In the genomic region with DNA sequence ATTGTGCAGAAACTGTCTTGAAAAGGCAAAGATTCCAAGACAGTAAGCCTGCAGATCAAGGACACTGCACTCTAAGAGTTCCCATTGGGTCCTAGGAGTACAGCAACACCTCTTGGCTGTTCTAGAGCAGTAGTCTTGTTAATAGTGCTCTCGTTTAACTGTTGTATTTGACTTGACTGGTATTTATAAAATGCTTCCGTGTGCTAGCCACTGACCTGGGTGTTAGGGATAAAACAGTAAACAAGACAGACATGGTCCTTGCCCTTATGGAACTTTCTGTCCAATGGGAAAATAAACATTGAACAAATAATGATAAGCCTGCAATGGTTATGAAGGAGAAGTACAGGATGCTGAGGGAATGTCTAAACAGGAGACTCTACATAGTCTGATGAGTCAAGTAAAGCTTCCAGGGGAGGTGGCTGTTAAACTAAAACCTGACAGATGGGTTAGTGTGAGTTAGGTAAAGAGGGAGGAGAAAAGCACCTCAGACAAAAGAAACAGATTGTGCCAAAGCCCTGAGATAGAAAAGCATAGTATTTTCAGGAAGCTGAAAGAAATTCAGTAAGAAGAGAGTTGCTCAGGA, we compare ENCODE assay signal across 28 cellular contexts.
"Had no signal": no experiment of that assay in that cellular context is flagged by ENCODE, and none has a peak within 500 bp of the region (broad histone marks: within the 10 kb centered on the region; RNA-seq: fewer than 3 reads in every experiment).

No MANE protein-coding gene starts in this region.

- H3K4me3 ChIP-seq: gastroesophageal sphincter, hepatocyte, right atrium auricular region, suprapubic skin, tibial artery had no signal

- H3K27ac Mint-ChIP-seq: activated CD4-positive, alpha-beta T cell treated with anti-CD3 and anti-CD28 coated beads, Interleukin-2, amount 10 ng/mL, durations not matched to agents 7 days and 5 days; activated CD8-positive, alpha-beta T cell treated with anti-CD3 and anti-CD28 coated beads for 36 hours; activated naive CD4-positive, alpha-beta T cell treated with anti-CD3 and anti-CD28 coated beads, Interleukin-2, amount 50 U/mL, for 24 hours; activated naive CD8-positive, alpha-beta T cell treated with anti-CD3 and anti-CD28 coated beads, Interleukin-2, amount 50 U/mL, for 24 hours; activated T-helper 2 cell treated with anti-CD3 and anti-CD28 coated beads, Interferon-gamma antibody, Interleukin-2, Interleukin-4, amounts not matched to agents 10 μg/mL and 5 μg/mL and 100 μg/mL, durations not matched to agents 14 hours and 24 hours and 36 hours; natural killer cell; T-helper 1 cell treated with Interleukin-12 subunit alpha and Interleukin-12 subunit beta and Interleukin-4 antibody, amounts not matched to agents 30 μg/mL and 1 μg/mL, for 36 hours had no signal

- H3K27me3 ChIP-seq: gastroesophageal sphincter, hepatocyte, right atrium auricular region, suprapubic skin, tibial artery had no signal

- H3K9me3 Mint-ChIP-seq: activated CD4-positive, alpha-beta T cell treated with anti-CD3 and anti-CD28 coated beads, Interleukin-2, amount 10 ng/mL, durations not matched to agents 7 days and 5 days; activated CD8-positive, alpha-beta T cell treated with anti-CD3 and anti-CD28 coated beads for 36 hours; activated naive CD4-positive, alpha-beta T cell treated with anti-CD3 and anti-CD28 coated beads, Interleukin-2, amount 50 U/mL, for 24 hours; activated naive CD8-positive, alpha-beta T cell treated with anti-CD3 and anti-CD28 coated beads, Interleukin-2, amount 50 U/mL, for 24 hours; activated T-cell treated with anti-CD3 and anti-CD28 coated beads, Interleukin-2, amount 50 U/mL, for 4 hours; activated T-helper 2 cell treated with anti-CD3 and anti-CD28 coated beads, Interferon-gamma antibody, Interleukin-2, Interleukin-4, amounts not matched to agents 10 μg/mL and 5 μg/mL and 100 μg/mL, durations not matched to agents 14 hours and 24 hours and 36 hours; natural killer cell; T-helper 1 cell treated with Interleukin-12 subunit alpha and Interleukin-12 subunit beta and Interleukin-4 antibody, amounts not matched to agents 30 μg/mL and 1 μg/mL, for 36 hours had no signal

- H3K4me3 Mint-ChIP-seq: activated CD4-positive, alpha-beta T cell treated with anti-CD3 and anti-CD28 coated beads, Interleukin-2, amount 10 ng/mL, durations not matched to agents 7 days and 5 days; activated CD8-positive, alpha-beta T cell treated with anti-CD3 and anti-CD28 coated beads for 36 hours; activated naive CD4-positive, alpha-beta T cell treated with anti-CD3 and anti-CD28 coated beads, Interleukin-2, amount 50 U/mL, for 24 hours; activated naive CD8-positive, alpha-beta T cell treated with anti-CD3 and anti-CD28 coated beads, Interleukin-2, amount 50 U/mL, for 24 hours; activated T-cell treated with anti-CD3 and anti-CD28 coated beads, Interleukin-2, amount 50 U/mL, for 4 hours; natural killer cell; T-helper 1 cell treated with Interleukin-12 subunit alpha and Interleukin-12 subunit beta and Interleukin-4 antibody, amounts not matched to agents 30 μg/mL and 1 μg/mL, for 36 hours had no signal

- ATAC-seq: activated CD4-positive, CD25-positive, alpha-beta regulatory T cell treated with anti-CD3 and anti-CD28 coated beads, Interleukin-2, amount 50 U/mL, for 24 hours; activated CD8-positive, alpha-beta T cell treated with anti-CD3 and anti-CD28 coated beads for 36 hours; activated naive CD8-positive, alpha-beta T cell treated with anti-CD3 and anti-CD28 coated beads, Interleukin-2, amount 50 U/mL, for 24 hours; activated T-cell treated with anti-CD3 and anti-CD28 coated beads, Interleukin-2, amount 50 U/mL, for 4 hours; gastroesophageal sphincter; left cardiac atrium; natural killer cell had no signal

- H3K36me3 ChIP-seq: right atrium auricular region had no signal

- H3K4me1 Mint-ChIP-seq: activated CD4-positive, alpha-beta T cell treated with anti-CD3 and anti-CD28 coated beads, Interleukin-2, amount 10 ng/mL, durations not matched to agents 7 days and 5 days; activated naive CD4-positive, alpha-beta T cell treated with anti-CD3 and anti-CD28 coated beads, Interleukin-2, amount 50 U/mL, for 24 hours; activated naive CD8-positive, alpha-beta T cell treated with anti-CD3 and anti-CD28 coated beads, Interleukin-2, amount 50 U/mL, for 24 hours had no signal

- H3K9me3 ChIP-seq: gastroesophageal sphincter, right atrium auricular region, suprapubic skin, tibial artery had no signal

- FAIRE-seq: colon, TTC549 had no signal

- H3K27ac ChIP-seq: gastroesophageal sphincter, hepatocyte, right atrium auricular region, suprapubic skin, tibial artery, VCaP had no signal

- DNase-seq: activated CD4-positive, alpha-beta T cell treated with anti-CD3 and anti-CD28 coated beads, Interleukin-2, amount 10 ng/mL, durations not matched to agents 7 days and 5 days; activated CD8-positive, alpha-beta T cell treated with anti-CD3 and anti-CD28 coated beads for 36 hours; activated naive CD8-positive, alpha-beta T cell treated with anti-CD3 and anti-CD28 coated beads, Interleukin-2, amount 50 U/mL, for 24 hours; activated T-cell treated with anti-CD3 and anti-CD28 coated beads, Interleukin-2, amount 50 U/mL, for 4 hours; amygdala; dermis blood vessel endothelial cell; effector CD8-positive, alpha-beta T cell; erythroblast; islet precursor cell; left cardiac atrium; midbrain; natural killer cell; stimulated activated CD4-positive, alpha-beta T cell treated with anti-CD3 and anti-CD28 coated beads, Interleukin-15, amount 100 ng/mL, for 24 hours; stimulated activated CD4-positive, alpha-beta T cell treated with anti-CD3 and anti-CD28 coated beads, Interleukin-2, amount 100 ng/mL, for 24 hours; stimulated activated naive CD4-positive, alpha-beta T cell; T-helper 9 cell; tibial artery had no signal

- H3K4me1 ChIP-seq: gastroesophageal sphincter, right atrium auricular region, suprapubic skin, tibial artery had no signal

- H3K27me3 Mint-ChIP-seq: activated CD4-positive, alpha-beta T cell treated with anti-CD3 and anti-CD28 coated beads, Interleukin-2, amount 10 ng/mL, durations not matched to agents 7 days and 5 days; activated CD8-positive, alpha-beta T cell treated with anti-CD3 and anti-CD28 coated beads for 36 hours; activated naive CD4-positive, alpha-beta T cell treated with anti-CD3 and anti-CD28 coated beads, Interleukin-2, amount 50 U/mL, for 24 hours; activated naive CD8-positive, alpha-beta T cell treated with anti-CD3 and anti-CD28 coated beads, Interleukin-2, amount 50 U/mL, for 24 hours had no signal
